ENCODE assay signal across 1 cellular context in genomic region chr19:6460099-6460884, GRCh38.
A peak's percentile ranks its signal among the peaks of the same experiment; 100 is the strongest.
TF ChIP-seq lines count a peak whose summit lies in the region.

No MANE protein-coding gene starts in this region.

TF ChIP-seq in HepG2, 621 proteins besides CTCF, POLR2A, EP300 and RAD21 (continued from another document and continues in another):
- no peak for TF ChIP-seq REST (IDR thresholded peaks at IDR 0.05; ENCODE audit: borderline replicate concordance in 1 of 2, low read depth in 1 of 2, low read length in 2 of 2)
- TF ChIP-seq MLXIP (CRISPR knock-in tag; IDR thresholded peaks at IDR 0.05; ENCODE audit: borderline replicate concordance) = no peak
- no peak for TF ChIP-seq ZNF253 (CRISPR knock-in tag; IDR thresholded peaks at IDR 0.05; ENCODE audit: borderline replicate concordance)
- TF ChIP-seq ZNF724P (CRISPR knock-in tag; IDR thresholded peaks at IDR 0.05; ENCODE audit: borderline replicate concordance) = no peak
- TF ChIP-seq POGK (CRISPR knock-in tag; conservative IDR thresholded peaks at IDR 0.05) = peak; percentile 49; the same call in 1 of the 2 replicates
- TF ChIP-seq, protein P1, sequence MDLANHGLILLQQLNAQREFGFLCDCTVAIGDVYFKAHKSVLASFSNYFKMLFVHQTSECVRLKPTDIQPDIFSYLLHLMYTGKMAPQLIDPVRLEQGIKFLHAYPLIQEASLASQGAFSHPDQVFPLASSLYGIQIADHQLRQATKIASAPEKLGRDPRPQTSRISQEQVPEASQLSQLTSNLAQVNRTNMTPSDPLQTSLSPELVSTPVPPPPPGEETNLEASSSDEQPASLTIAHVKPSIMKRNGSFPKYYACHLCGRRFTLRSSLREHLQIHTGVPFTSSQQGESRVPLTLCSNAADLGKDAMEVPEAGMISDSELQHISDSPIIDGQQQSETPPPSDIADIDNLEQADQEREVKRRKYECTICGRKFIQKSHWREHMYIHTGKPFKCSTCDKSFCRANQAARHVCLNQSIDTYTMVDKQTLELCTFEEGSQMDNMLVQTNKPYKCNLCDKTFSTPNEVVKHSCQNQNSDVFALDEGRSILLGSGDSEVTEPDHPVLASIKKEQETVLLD (CRISPR knock-in tag; IDR thresholded peaks at IDR 0.05; ENCODE audit: low read depth) = no peak
- TF ChIP-seq ZNF354B (CRISPR knock-in tag; IDR thresholded peaks at IDR 0.05) = no peak
- TF ChIP-seq MEIS2 (CRISPR knock-in tag; IDR thresholded peaks at IDR 0.05) = no peak; the same call in 1 of the 2 replicates
- no peak for TF ChIP-seq ELF4 (CRISPR knock-in tag; IDR thresholded peaks at IDR 0.05; ENCODE audit: borderline replicate concordance)
- TF ChIP-seq, protein P2, sequence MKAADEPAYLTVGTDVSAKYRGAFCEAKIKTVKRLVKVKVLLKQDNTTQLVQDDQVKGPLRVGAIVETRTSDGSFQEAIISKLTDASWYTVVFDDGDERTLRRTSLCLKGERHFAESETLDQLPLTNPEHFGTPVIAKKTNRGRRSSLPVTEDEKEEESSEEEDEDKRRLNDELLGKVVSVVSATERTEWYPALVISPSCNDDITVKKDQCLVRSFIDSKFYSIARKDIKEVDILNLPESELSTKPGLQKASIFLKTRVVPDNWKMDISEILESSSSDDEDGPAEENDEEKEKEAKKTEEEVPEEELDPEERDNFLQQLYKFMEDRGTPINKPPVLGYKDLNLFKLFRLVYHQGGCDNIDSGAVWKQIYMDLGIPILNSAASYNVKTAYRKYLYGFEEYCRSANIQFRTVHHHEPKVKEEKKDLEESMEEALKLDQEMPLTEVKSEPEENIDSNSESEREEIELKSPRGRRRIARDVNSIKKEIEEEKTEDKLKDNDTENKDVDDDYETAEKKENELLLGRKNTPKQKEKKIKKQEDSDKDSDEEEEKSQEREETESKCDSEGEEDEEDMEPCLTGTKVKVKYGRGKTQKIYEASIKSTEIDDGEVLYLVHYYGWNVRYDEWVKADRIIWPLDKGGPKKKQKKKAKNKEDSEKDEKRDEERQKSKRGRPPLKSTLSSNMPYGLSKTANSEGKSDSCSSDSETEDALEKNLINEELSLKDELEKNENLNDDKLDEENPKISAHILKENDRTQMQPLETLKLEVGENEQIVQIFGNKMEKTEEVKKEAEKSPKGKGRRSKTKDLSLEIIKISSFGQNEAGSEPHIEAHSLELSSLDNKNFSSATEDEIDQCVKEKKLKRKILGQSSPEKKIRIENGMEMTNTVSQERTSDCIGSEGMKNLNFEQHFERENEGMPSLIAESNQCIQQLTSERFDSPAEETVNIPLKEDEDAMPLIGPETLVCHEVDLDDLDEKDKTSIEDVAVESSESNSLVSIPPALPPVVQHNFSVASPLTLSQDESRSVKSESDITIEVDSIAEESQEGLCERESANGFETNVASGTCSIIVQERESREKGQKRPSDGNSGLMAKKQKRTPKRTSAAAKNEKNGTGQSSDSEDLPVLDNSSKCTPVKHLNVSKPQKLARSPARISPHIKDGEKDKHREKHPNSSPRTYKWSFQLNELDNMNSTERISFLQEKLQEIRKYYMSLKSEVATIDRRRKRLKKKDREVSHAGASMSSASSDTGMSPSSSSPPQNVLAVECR (CRISPR knock-in tag; IDR thresholded peaks at IDR 0.05; ENCODE audit: borderline replicate concordance) = peak; percentile 77; the same call in 1 of the 2 replicates
- peak; percentile 62; the same call in 1 of the 2 replicates for TF ChIP-seq ARHGAP35 (CRISPR knock-in tag; IDR thresholded peaks at IDR 0.05; ENCODE audit: borderline replicate concordance)
- no peak for TF ChIP-seq FOXC1 (CRISPR knock-in tag; IDR thresholded peaks at IDR 0.05; ENCODE audit: borderline replicate concordance)
- TF ChIP-seq ZNF12 (CRISPR knock-in tag; IDR thresholded peaks at IDR 0.05) = 0 out of 2 replicates have a peak, but pooled peaks have one; percentile 40
- TF ChIP-seq, protein P3, sequence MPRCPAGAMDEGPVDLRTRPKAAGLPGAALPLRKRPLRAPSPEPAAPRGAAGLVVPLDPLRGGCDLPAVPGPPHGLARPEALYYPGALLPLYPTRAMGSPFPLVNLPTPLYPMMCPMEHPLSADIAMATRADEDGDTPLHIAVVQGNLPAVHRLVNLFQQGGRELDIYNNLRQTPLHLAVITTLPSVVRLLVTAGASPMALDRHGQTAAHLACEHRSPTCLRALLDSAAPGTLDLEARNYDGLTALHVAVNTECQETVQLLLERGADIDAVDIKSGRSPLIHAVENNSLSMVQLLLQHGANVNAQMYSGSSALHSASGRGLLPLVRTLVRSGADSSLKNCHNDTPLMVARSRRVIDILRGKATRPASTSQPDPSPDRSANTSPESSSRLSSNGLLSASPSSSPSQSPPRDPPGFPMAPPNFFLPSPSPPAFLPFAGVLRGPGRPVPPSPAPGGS (CRISPR knock-in tag; IDR thresholded peaks at IDR 0.05) = no peak
- TF ChIP-seq CC2D1A (CRISPR knock-in tag; IDR thresholded peaks at IDR 0.05) = no peak
- no peak for TF ChIP-seq THAP8 (CRISPR knock-in tag; IDR thresholded peaks at IDR 0.05; ENCODE audit: borderline replicate concordance)
- 0 out of 2 replicates have a peak, but pooled peaks have one; percentile 58 for TF ChIP-seq SIN3A (IDR thresholded peaks at IDR 0.05; ENCODE audit: borderline replicate concordance, low read depth, low read length)
- no peak for TF ChIP-seq ZNF709 (CRISPR knock-in tag; IDR thresholded peaks at IDR 0.05)
- TF ChIP-seq TEAD2 (CRISPR knock-in tag; IDR thresholded peaks at IDR 0.05) = no peak
- TF ChIP-seq ZFP36 (IDR thresholded peaks at IDR 0.05; ENCODE audit: borderline replicate concordance, low read depth, low read length, partially characterized antibody) = no peak
- TF ChIP-seq ZNF460 (CRISPR knock-in tag; IDR thresholded peaks at IDR 0.05; ENCODE audit: borderline replicate concordance) = no peak; the same call in 1 of the 2 replicates
- TF ChIP-seq NR2C2 (CRISPR knock-in tag; IDR thresholded peaks at IDR 0.05; ENCODE audit: borderline replicate concordance) = peak; percentile 43; the same call in 1 of the 2 replicates
- TF ChIP-seq PHB2 (IDR thresholded peaks at IDR 0.05; ENCODE audit: partially characterized antibody) = no peak
- TF ChIP-seq ZNF207 (IDR thresholded peaks at IDR 0.05; ENCODE audit: borderline replicate concordance) = no peak
- TF ChIP-seq MAZ (IDR thresholded peaks at IDR 0.05; ENCODE audit: borderline replicate concordance, low read depth, low read length) = 0 out of 2 replicates have a peak, but pooled peaks have one; percentile 52
- TF ChIP-seq MAZ (CRISPR knock-in tag; IDR thresholded peaks at IDR 0.05; ENCODE audit: low read depth) = no peak
- peak; percentile 61 for TF ChIP-seq RXRB (CRISPR knock-in tag; IDR thresholded peaks at IDR 0.05; ENCODE audit: borderline replicate concordance)
- no peak for TF ChIP-seq HOMEZ (CRISPR knock-in tag; IDR thresholded peaks at IDR 0.05; ENCODE audit: low read depth)
- TF ChIP-seq, protein P4, sequence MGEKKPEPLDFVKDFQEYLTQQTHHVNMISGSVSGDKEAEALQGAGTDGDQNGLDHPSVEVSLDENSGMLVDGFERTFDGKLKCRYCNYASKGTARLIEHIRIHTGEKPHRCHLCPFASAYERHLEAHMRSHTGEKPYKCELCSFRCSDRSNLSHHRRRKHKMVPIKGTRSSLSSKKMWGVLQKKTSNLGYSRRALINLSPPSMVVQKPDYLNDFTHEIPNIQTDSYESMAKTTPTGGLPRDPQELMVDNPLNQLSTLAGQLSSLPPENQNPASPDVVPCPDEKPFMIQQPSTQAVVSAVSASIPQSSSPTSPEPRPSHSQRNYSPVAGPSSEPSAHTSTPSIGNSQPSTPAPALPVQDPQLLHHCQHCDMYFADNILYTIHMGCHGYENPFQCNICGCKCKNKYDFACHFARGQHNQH (CRISPR knock-in tag; IDR thresholded peaks at IDR 0.05) = peak; percentile 81
- TF ChIP-seq, protein P5, sequence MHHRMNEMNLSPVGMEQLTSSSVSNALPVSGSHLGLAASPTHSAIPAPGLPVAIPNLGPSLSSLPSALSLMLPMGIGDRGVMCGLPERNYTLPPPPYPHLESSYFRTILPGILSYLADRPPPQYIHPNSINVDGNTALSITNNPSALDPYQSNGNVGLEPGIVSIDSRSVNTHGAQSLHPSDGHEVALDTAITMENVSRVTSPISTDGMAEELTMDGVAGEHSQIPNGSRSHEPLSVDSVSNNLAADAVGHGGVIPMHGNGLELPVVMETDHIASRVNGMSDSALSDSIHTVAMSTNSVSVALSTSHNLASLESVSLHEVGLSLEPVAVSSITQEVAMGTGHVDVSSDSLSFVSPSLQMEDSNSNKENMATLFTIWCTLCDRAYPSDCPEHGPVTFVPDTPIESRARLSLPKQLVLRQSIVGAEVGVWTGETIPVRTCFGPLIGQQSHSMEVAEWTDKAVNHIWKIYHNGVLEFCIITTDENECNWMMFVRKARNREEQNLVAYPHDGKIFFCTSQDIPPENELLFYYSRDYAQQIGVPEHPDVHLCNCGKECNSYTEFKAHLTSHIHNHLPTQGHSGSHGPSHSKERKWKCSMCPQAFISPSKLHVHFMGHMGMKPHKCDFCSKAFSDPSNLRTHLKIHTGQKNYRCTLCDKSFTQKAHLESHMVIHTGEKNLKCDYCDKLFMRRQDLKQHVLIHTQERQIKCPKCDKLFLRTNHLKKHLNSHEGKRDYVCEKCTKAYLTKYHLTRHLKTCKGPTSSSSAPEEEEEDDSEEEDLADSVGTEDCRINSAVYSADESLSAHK (CRISPR knock-in tag; IDR thresholded peaks at IDR 0.05; ENCODE audit: borderline replicate concordance) = no peak
